In genomic region chr2:95032868-95033603, GRCh38 we compare ENCODE assay signal across 19 cellular contexts. TPM values are rescaled to one million over a fixed set of nuclear protein-coding genes. Genes with fewer than 3 reads are reported as not detected.
"Had no signal": no experiment of that assay in that cellular context is flagged by ENCODE, and none has a peak within 500 bp of the region (broad histone marks: within the 10 kb centered on the region; RNA-seq: fewer than 3 reads in every experiment).

No MANE protein-coding gene starts in this region.

- H3K4me3 Mint-ChIP-seq: activated naive CD8-positive, alpha-beta T cell treated with anti-CD3 and anti-CD28 coated beads, Interleukin-2, amount 10 ng/mL, durations not matched to agents 7 days and 5 days; natural killer cell treated with Interleukin-12 subunit alpha and Interleukin-12 subunit beta and Interleukin-15 and Interleukin-18, amount 100 ng/mL, for 72 hours; T-helper 2 cell treated with Interferon-gamma antibody and Interleukin-4, amounts not matched to agents 5 μg/mL and 100 μg/mL, for 36 hours had no signal

- H3K9me3 ChIP-seq: ascending aorta, colonic mucosa, gastroesophageal sphincter, lower lobe of right lung, mucosa of descending colon, suprapubic skin, upper lobe of right lung had no signal

- H3K9me3 Mint-ChIP-seq: activated naive CD8-positive, alpha-beta T cell treated with anti-CD3 and anti-CD28 coated beads, Interleukin-2, amount 10 ng/mL, durations not matched to agents 7 days and 5 days had no signal

- H3K4me1 ChIP-seq: ascending aorta, colonic mucosa, lower lobe of right lung, upper lobe of right lung had no signal

- H3K36me3 ChIP-seq: ascending aorta, colonic mucosa, gastroesophageal sphincter, lower lobe of right lung, suprapubic skin, upper lobe of right lung had no signal

- ATAC-seq: activated CD4-positive, CD25-positive, alpha-beta regulatory T cell treated with anti-CD3 and anti-CD28 coated beads, Interleukin-2, amount 50 U/mL, for 24 hours; gastroesophageal sphincter; lower lobe of right lung; mucosa of descending colon; upper lobe of right lung had no signal

- H3K27me3 Mint-ChIP-seq: activated naive CD8-positive, alpha-beta T cell treated with anti-CD3 and anti-CD28 coated beads, Interleukin-2, amount 10 ng/mL, durations not matched to agents 7 days and 5 days had no signal

- H2AFZ ChIP-seq: hepatocyte had no signal

- H3K4me3 ChIP-seq: ascending aorta, colonic mucosa, gastroesophageal sphincter, hepatocyte, lower lobe of right lung, mucosa of descending colon, suprapubic skin, upper lobe of right lung had no signal

- H3K4me2 ChIP-seq: hepatocyte had no signal

- H3K27ac ChIP-seq: ascending aorta, colonic mucosa, epithelial cell of prostate, gastroesophageal sphincter, hepatocyte, lower lobe of right lung, upper lobe of right lung had no signal

- H3K27ac Mint-ChIP-seq: activated naive CD8-positive, alpha-beta T cell treated with anti-CD3 and anti-CD28 coated beads, Interleukin-2, amount 10 ng/mL, durations not matched to agents 7 days and 5 days; natural killer cell treated with Interleukin-12 subunit alpha and Interleukin-12 subunit beta and Interleukin-15 and Interleukin-18, amount 100 ng/mL, for 72 hours; T-helper 2 cell treated with Interferon-gamma antibody and Interleukin-4, amounts not matched to agents 5 μg/mL and 100 μg/mL, for 36 hours had no signal

- DNase-seq: activated effector memory CD4-positive, alpha-beta T cell treated with anti-CD3 and anti-CD28 coated beads, Interleukin-2, amount 50 U/mL, for 16 hours; activated naive CD8-positive, alpha-beta T cell treated with anti-CD3 and anti-CD28 coated beads, Interleukin-2, amount 10 ng/mL, durations not matched to agents 7 days and 5 days; colonic mucosa; effector CD8-positive, alpha-beta T cell; kidney glomerular epithelial cell; lower lobe of right lung; stimulated activated CD4-positive, alpha-beta T cell treated with anti-CD3 and anti-CD28 coated beads, Interleukin-2, amount 100 ng/mL, for 48 hours; stimulated activated naive CD4-positive, alpha-beta T cell treated with Interleukin-2 at 50 U/mL for 16 hours; upper lobe of right lung had no signal

- H3K36me3 Mint-ChIP-seq: natural killer cell treated with Interleukin-12 subunit alpha and Interleukin-12 subunit beta and Interleukin-15 and Interleukin-18, amount 100 ng/mL, for 72 hours had no signal

- H3K27me3 ChIP-seq: ascending aorta, colonic mucosa, upper lobe of right lung had no signal

RNA-seq across cellular contexts. Expression of gene MAL, which starts 7.5 kb away (rescaled TPM):
- total RNA-seq: ascending aorta, osteocyte had no signal
- polyA plus RNA-seq: hepatocyte had no signal
